21 cellular contexts compared by ENCODE assay signal in genomic region chrX:56786889-56787733, GRCh38. TPM values are rescaled to one million over a fixed set of nuclear protein-coding genes. Genes with fewer than 3 reads are reported as not detected.
DNase-seq lines count a peak whose midpoint lies in the region; ATAC-seq and TF ChIP-seq lines count a peak whose summit lies in the region.
"Had no signal": no experiment of that assay in that cellular context is flagged by ENCODE, and none has a peak within 500 bp of the region (broad histone marks: within the 10 kb centered on the region; RNA-seq: fewer than 3 reads in every experiment).

No MANE protein-coding gene starts in this region.

- peak; percentile 65 to 80 for ATAC-seq in activated naive CD4-positive, alpha-beta T cell treated with anti-CD3 and anti-CD28 coated beads, Interleukin-2, amount 50 U/mL, for 72 hours
- no peak for ATAC-seq in T-helper 17 cell
- ATAC-seq: left lobe of liver; natural killer cell treated with Interleukin-12 subunit alpha and Interleukin-12 subunit beta and Interleukin-15 and Interleukin-18, amount 100 ng/mL, for 72 hours; right lobe of liver had no signal

- TF ChIP-seq POLR2A in suprapubic skin (IDR thresholded peaks at IDR 0.05) (no peak), ovary (IDR thresholded peaks at IDR 0.05) (no peak)

- no peak for TF ChIP-seq EP300 in suprapubic skin (IDR thresholded peaks at IDR 0.05)
- TF ChIP-seq EP300 in ovary (IDR thresholded peaks at IDR 0.05): no peak

- intact Hi-C loops in ovary (cut with DNase I): no loop called here

- peaks cover 0 to 6% of the 10 kb centered on the region in 2 donors for H3K36me3 Mint-ChIP-seq in activated naive CD4-positive, alpha-beta T cell treated with anti-CD3 and anti-CD28 coated beads, Interleukin-2, amount 50 U/mL, for 72 hours
- H3K36me3 Mint-ChIP-seq in T-helper 17 cell (ENCODE audit: low read depth) (peaks cover 4% of the 10 kb centered on the region), glutamatergic neuron (ENCODE audit: unreplicated experiment) (peaks cover 9% of the 10 kb centered on the region)
- H3K36me3 Mint-ChIP-seq: natural killer cell treated with Interleukin-12 subunit alpha and Interleukin-12 subunit beta and Interleukin-15 and Interleukin-18, amount 100 ng/mL, for 72 hours had no signal

- no peaks in the 10 kb centered on the region for H3K9me3 ChIP-seq in T-helper 17 cell (ENCODE audit: control insufficient read depth, low read length, poor library complexity, severe bottlenecking)
- no peaks in the 10 kb centered on the region for H3K9me3 ChIP-seq in suprapubic skin
- H3K9me3 ChIP-seq in ovary: no peaks in the 10 kb centered on the region
- H3K9me3 ChIP-seq: heart right ventricle, right lobe of liver, SJSA1, vagina had no signal

- peak overlapping the region; percentile 70 to 78 for H3K27ac Mint-ChIP-seq in activated naive CD4-positive, alpha-beta T cell treated with anti-CD3 and anti-CD28 coated beads, Interleukin-2, amount 50 U/mL, for 72 hours
- H3K27ac Mint-ChIP-seq in T-helper 17 cell (peak overlapping the region; percentile 85), glutamatergic neuron (ENCODE audit: unreplicated experiment) (peak overlapping the region; percentile 43)
- H3K27ac Mint-ChIP-seq: activated B cell treated with CpG ODN at 0.5 μM for 24 hours had no signal

- H3K4me3 ChIP-seq in suprapubic skin (no peak overlapping the region), ovary (no peak overlapping the region)
- H3K4me3 ChIP-seq: heart right ventricle, right lobe of liver, SJSA1, vagina had no signal

- H3K4me1 ChIP-seq in suprapubic skin (no peaks in the 10 kb centered on the region), ovary (ENCODE audit: insufficient read depth) (peaks cover 1% of the 10 kb centered on the region)
- H3K4me1 ChIP-seq: SJSA1 had no signal

- no peaks in the 10 kb centered on the region for H3K27me3 ChIP-seq in suprapubic skin
- H3K27me3 ChIP-seq in ovary: no peaks in the 10 kb centered on the region
- H3K27me3 ChIP-seq: dorsolateral prefrontal cortex, heart right ventricle, right lobe of liver, SJSA1, vagina had no signal

- WGBS in suprapubic skin: 82% methylated on average over 9 of the region's 9 CpGs
- 84 to 87% (median 87%) methylated on average over 9 of the region's 9 CpGs for WGBS in ovary, 3 donors

- DNase-seq in activated naive CD4-positive, alpha-beta T cell treated with anti-CD3 and anti-CD28 coated beads, Interleukin-2, amount 50 U/mL, for 72 hours (ENCODE audit: low spot score in 2 of 2): no peak
- no peak for DNase-seq in activated naive CD4-positive, alpha-beta T cell treated with anti-CD3 and anti-CD28 coated beads, Interleukin-2, amount 50 U/mL, for 16 hours
- DNase-seq in T-helper 17 cell: no peak
- no peak for DNase-seq in glutamatergic neuron
- peak; percentile 4 to 11 for DNase-seq in suprapubic skin (ENCODE audit: low spot score in 2 of 2)
- DNase-seq in NCI-H128 (lab: John Stamatoyannopoulos, UW; ENCODE audit: unreplicated experiment): no peak
- no peak for DNase-seq in ovary
- DNase-seq: activated B cell treated with CpG ODN at 0.5 μM for 24 hours; heart right ventricle; MM.1S; NCI-H1436; NCI-H524; NK-92 treated with Interleukin-12 subunit alpha and Interleukin-12 subunit beta, amount 100 ng/mL, for 24 hours; stimulated activated CD4-positive, alpha-beta T cell treated with anti-CD3 and anti-CD28 coated beads, Interleukin-15, amount 100 ng/mL, for 24 hours had no signal

- H3K27me3 Mint-ChIP-seq in T-helper 17 cell (no peaks in the 10 kb centered on the region), glutamatergic neuron (ENCODE audit: unreplicated experiment) (peaks cover 5% of the 10 kb centered on the region)
- H3K27me3 Mint-ChIP-seq: activated B cell treated with CpG ODN at 0.5 μM for 24 hours; natural killer cell treated with Interleukin-12 subunit alpha and Interleukin-12 subunit beta and Interleukin-15 and Interleukin-18, amount 100 ng/mL, for 72 hours had no signal

- H3K4me1 Mint-ChIP-seq in T-helper 17 cell: peaks cover 29% of the 10 kb centered on the region
- H3K4me1 Mint-ChIP-seq in glutamatergic neuron (ENCODE audit: low read depth, unreplicated experiment): no peaks in the 10 kb centered on the region

- H3K36me3 ChIP-seq in suprapubic skin (no peaks in the 10 kb centered on the region), ovary (no peaks in the 10 kb centered on the region)
- H3K36me3 ChIP-seq: right lobe of liver, SJSA1, vagina had no signal

- TF ChIP-seq CTCF in glutamatergic neuron (IDR thresholded peaks at IDR 0.05; ENCODE audit: partially characterized antibody, unreplicated experiment) (no peak), suprapubic skin (IDR thresholded peaks at IDR 0.05) (no peak), ovary (IDR thresholded peaks at IDR 0.05) (no peak)

- H3K9me3 Mint-ChIP-seq in activated naive CD4-positive, alpha-beta T cell treated with anti-CD3 and anti-CD28 coated beads, Interleukin-2, amount 50 U/mL, for 72 hours: no peaks in the 10 kb centered on the region
- peaks cover 4% of the 10 kb centered on the region for H3K9me3 Mint-ChIP-seq in glutamatergic neuron (ENCODE audit: unreplicated experiment)
- H3K9me3 Mint-ChIP-seq: activated B cell treated with CpG ODN at 0.5 μM for 24 hours; natural killer cell treated with Interleukin-12 subunit alpha and Interleukin-12 subunit beta and Interleukin-15 and Interleukin-18, amount 100 ng/mL, for 72 hours had no signal

- H3K27ac ChIP-seq in suprapubic skin (no peak overlapping the region), ovary (no peak overlapping the region)
- H3K27ac ChIP-seq: epithelial cell of prostate, heart right ventricle, right lobe of liver, SJSA1, vagina had no signal

- H3K4me3 Mint-ChIP-seq in T-helper 17 cell (no peak overlapping the region), glutamatergic neuron (ENCODE audit: unreplicated experiment) (no peak overlapping the region)
- H3K4me3 Mint-ChIP-seq: activated B cell treated with CpG ODN at 0.5 μM for 24 hours; natural killer cell treated with Interleukin-12 subunit alpha and Interleukin-12 subunit beta and Interleukin-15 and Interleukin-18, amount 100 ng/mL, for 72 hours had no signal

RNA-seq across cellular contexts. Expression of gene NBDY, which starts 58.1 kb away (rescaled TPM):
- total RNA-seq in activated naive CD4-positive, alpha-beta T cell treated with anti-CD3 and anti-CD28 coated beads, Interleukin-2, amount 50 U/mL, for 72 hours: 10 to 100 TPM; 52.3 to 63.6 TPM
- total RNA-seq in T-helper 17 cell (10 to 100 TPM; 29.8 to 39.8 TPM), glutamatergic neuron (ENCODE audit: unreplicated experiment) (53.6 TPM), suprapubic skin (10 to 100 TPM; 15.6 to 47.2 (median 20.4) TPM), ovary (10 to 100 TPM; 11.9 to 45.7 (median 35.1) TPM)
- 10 to 100 TPM; 27.8 to 60.9 TPM for polyA plus RNA-seq in ovary

Comparison
In these comparisons a context has a peak if more than half of its experiments do, and no peak if none do; other contexts are left out.
1. DNase-seq: peak in suprapubic skin (2 of 2); none in activated naive CD4-positive, alpha-beta T cell treated with anti-CD3 and anti-CD28 coated beads, Interleukin-2, amount 50 U/mL, for 72 hours (0 of 2), activated naive CD4-positive, alpha-beta T cell treated with anti-CD3 and anti-CD28 coated beads, Interleukin-2, amount 50 U/mL, for 16 hours (single experiment), T-helper 17 cell (0 of 3), glutamatergic neuron (single experiment), NCI-H128 (single experiment) and ovary (0 of 5).
2. Peak in every context shown above with its lines, with median percentiles within 50 percentile points of each other: H3K27ac Mint-ChIP-seq.